In the genomic region with DNA sequence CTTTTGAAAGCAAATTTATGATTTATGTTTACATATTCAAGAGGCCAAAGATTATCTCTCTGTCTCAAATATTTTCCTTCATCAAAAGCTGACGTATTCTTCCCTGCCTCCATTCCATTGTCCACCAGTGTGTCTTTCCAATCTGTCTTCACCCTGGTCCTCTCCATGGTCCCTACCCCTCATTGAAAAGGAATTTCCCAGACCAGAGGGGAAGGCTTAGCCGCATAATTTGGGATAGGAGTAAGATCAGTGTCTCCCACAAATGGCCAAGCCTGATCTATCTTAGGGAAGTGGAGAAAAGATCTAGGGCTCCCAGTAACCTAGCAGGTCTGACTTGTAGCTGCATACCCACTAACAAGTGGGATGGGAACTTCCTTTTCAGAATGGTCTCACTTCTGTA, we compare ENCODE assay signal across 28 cellular contexts.
"Had no signal": no experiment of that assay in that cellular context is flagged by ENCODE, and none has a peak within 500 bp of the region (broad histone marks: within the 10 kb centered on the region; RNA-seq: fewer than 3 reads in every experiment).

No MANE protein-coding gene starts in this region.

- H3K9me3 ChIP-seq: adrenal gland had no signal

- H3K27me3 ChIP-seq: adrenal gland had no signal

- H3K4me3 ChIP-seq: adrenal gland had no signal

- H3K9me3 Mint-ChIP-seq: activated CD4-positive, alpha-beta memory T cell treated with anti-CD3 and anti-CD28 coated beads, Interleukin-2, amount 10 ng/mL, durations not matched to agents 7 days and 5 days; activated naive CD4-positive, alpha-beta T cell treated with anti-CD3 and anti-CD28 coated beads, Interleukin-2, amount 50 U/mL, for 72 hours; activated T-cell treated with anti-CD3 and anti-CD28 coated beads, Interleukin-2, amount 50 U/mL, for 72 hours; activated T-helper 17 cell treated with anti-CD3 and anti-CD28 coated beads, Interleukin-2, amount 50 U/mL, for 72 hours; brain had no signal

- H3K4me1 ChIP-seq: adrenal gland had no signal

- H3K4me3 Mint-ChIP-seq: activated B cell treated with CpG ODN at 0.5 μM for 24 hours; activated CD4-positive, alpha-beta memory T cell treated with anti-CD3 and anti-CD28 coated beads, Interleukin-2, amount 10 ng/mL, durations not matched to agents 7 days and 5 days; activated T-cell treated with anti-CD3 and anti-CD28 coated beads, Interleukin-2, amount 50 U/mL, for 72 hours; activated T-helper 17 cell treated with anti-CD3 and anti-CD28 coated beads, Interleukin-2, amount 50 U/mL, for 72 hours; brain had no signal

- H3K27ac ChIP-seq: adrenal gland, VCaP had no signal

- ATAC-seq: activated naive CD4-positive, alpha-beta T cell treated with anti-CD3 and anti-CD28 coated beads, Interleukin-2, amount 50 U/mL, for 72 hours; activated T-cell treated with anti-CD3 and anti-CD28 coated beads, Interleukin-2, amount 50 U/mL, for 72 hours; activated T-helper 17 cell treated with anti-CD3 and anti-CD28 coated beads, Interleukin-2, amount 50 U/mL, for 72 hours had no signal

- H3K36me3 Mint-ChIP-seq: activated naive CD4-positive, alpha-beta T cell treated with anti-CD3 and anti-CD28 coated beads, Interleukin-2, amount 50 U/mL, for 72 hours; brain had no signal

- FAIRE-seq: colon had no signal

- H3K36me3 ChIP-seq: adrenal gland had no signal

- H3K27ac Mint-ChIP-seq: activated B cell treated with CpG ODN at 0.5 μM for 24 hours; activated CD4-positive, alpha-beta memory T cell treated with anti-CD3 and anti-CD28 coated beads, Interleukin-2, amount 10 ng/mL, durations not matched to agents 7 days and 5 days; activated naive CD4-positive, alpha-beta T cell treated with anti-CD3 and anti-CD28 coated beads, Interleukin-2, amount 50 U/mL, for 72 hours; activated T-cell treated with anti-CD3 and anti-CD28 coated beads, Interleukin-2, amount 50 U/mL, for 72 hours; activated T-helper 17 cell treated with anti-CD3 and anti-CD28 coated beads, Interleukin-2, amount 50 U/mL, for 72 hours; brain had no signal

- DNase-seq: activated B cell treated with CpG ODN at 0.5 μM for 24 hours; activated CD4-positive, alpha-beta memory T cell treated with anti-CD3 and anti-CD28 coated beads, Interleukin-2, amount 10 ng/mL, durations not matched to agents 7 days and 5 days; activated CD4-positive, alpha-beta T cell treated with anti-CD3 and anti-CD28 coated beads for 1 hour; activated CD4-positive, alpha-beta T cell treated with anti-CD3 and anti-CD28 coated beads for 48 hours; activated effector memory CD4-positive, alpha-beta T cell treated with anti-CD3 and anti-CD28 coated beads, Interleukin-2, amount 50 U/mL, for 16 hours; activated naive CD4-positive, alpha-beta T cell; activated T-cell treated with anti-CD3 and anti-CD28 coated beads, Interleukin-2, amount 50 U/mL, for 1 hour; activated T-cell treated with anti-CD3 and anti-CD28 coated beads, Interleukin-2, amount 50 U/mL, for 72 hours; adrenal gland; central memory CD4-positive, alpha-beta T cell; NCI-H1048; NCI-H1105 treated with DMSO at 0.1 percent for 48 hours; NCI-H1436; NCI-H1694; NCI-H1930; NCI-H2081 treated with DMSO at 0.1 percent for 48 hours; NCI-H345; NCI-H524 treated with DMSO at 0.1 percent for 48 hours; Right ventricle myocardium superior; SW 1271; T-helper 1 cell; T-helper 2 cell; T-helper 9 cell had no signal

- H3K4me1 Mint-ChIP-seq: activated B cell treated with CpG ODN at 0.5 μM for 24 hours; activated CD4-positive, alpha-beta memory T cell treated with anti-CD3 and anti-CD28 coated beads, Interleukin-2, amount 10 ng/mL, durations not matched to agents 7 days and 5 days; activated T-helper 17 cell treated with anti-CD3 and anti-CD28 coated beads, Interleukin-2, amount 50 U/mL, for 72 hours; brain had no signal
